In genomic region chr15:63016234-63016633, GRCh38 we compare ENCODE assay signal across 18 cellular contexts. TPM values are rescaled to one million over a fixed set of nuclear protein-coding genes. Genes with fewer than 3 reads are reported as not detected.
DNase-seq lines count a peak whose midpoint lies in the region; ATAC-seq and TF ChIP-seq lines count a peak whose summit lies in the region.
"Had no signal": no experiment of that assay in that cellular context is flagged by ENCODE, and none has a peak within 500 bp of the region (broad histone marks: within the 10 kb centered on the region; RNA-seq: fewer than 3 reads in every experiment).

No MANE protein-coding gene starts in this region.

- peak overlapping the region in 1 of 2 experiments; percentile 42 for H3K4ac ChIP-seq in mesenchymal stem cell (ENCODE audit: low read depth in 1 of 2, low read length in 2 of 2)

- no peak overlapping the region for H3K4me2 ChIP-seq in Loucy (ENCODE audit: low read depth, low read length, poor library complexity, severe bottlenecking)
- no peak overlapping the region for H3K4me2 ChIP-seq in mammary epithelial cell (ENCODE audit: insufficient read depth, low read depth, low read length)
- no peak overlapping the region for H3K4me2 ChIP-seq in mesenchymal stem cell (ENCODE audit: low read length, poor library complexity, severe bottlenecking)

- no peak for ATAC-seq in left colon
- ATAC-seq: effector memory CD8-positive, alpha-beta T cell had no signal

- H3K9ac ChIP-seq in Loucy (ENCODE audit: low read depth, low read length, poor library complexity, severe bottlenecking), result no peak overlapping the region
- H3K9ac ChIP-seq in mammary epithelial cell (ENCODE audit: insufficient read depth, low read length), result no peak overlapping the region
- peak overlapping the region; percentile 73 for H3K9ac ChIP-seq in mesenchymal stem cell (ENCODE audit: low read length)

- H2BK15ac ChIP-seq in mesenchymal stem cell (ENCODE audit: low read depth, poor library complexity, severe bottlenecking), result no peak overlapping the region

- no TSS peak for BruUV-seq in mammary epithelial cell (replicated peaks; lab: Mats Ljungman, UMichigan)

- in situ Hi-C loops in mammary epithelial cell (cut with MboI; ENCODE audit: low sequenced_read_pairs in 2 of 2), result no loop called here

- H4K20me1 ChIP-seq in Loucy (ENCODE audit: insufficient read depth, low read length, poor library complexity, severe bottlenecking) (no peaks in the 10 kb centered on the region), mammary epithelial cell (ENCODE audit: insufficient read depth, low read length) (no peaks in the 10 kb centered on the region)

- H2BK12ac ChIP-seq in mesenchymal stem cell (ENCODE audit: low read length in 2 of 2), result peak overlapping the region in 1 of 2 experiments; percentile 89

- H3K14ac ChIP-seq in mesenchymal stem cell (ENCODE audit: low read length in 2 of 2), result no peak overlapping the region

- H4K8ac ChIP-seq in mesenchymal stem cell (ENCODE audit: low read length), result no peak overlapping the region

- H3K27ac ChIP-seq in mammary epithelial cell (ENCODE audit: insufficient read depth, low read depth, low read length) (peak overlapping the region; percentile 35), mesenchymal stem cell (ENCODE audit: low read length, poor library complexity, severe bottlenecking) (no peak overlapping the region), tibial artery (peak overlapping the region; percentile 64 to 75)
- H3K27ac ChIP-seq: colonic mucosa, SJSA1 had no signal

- dilution Hi-C loops in mammary epithelial cell (cut with HindIII; ENCODE audit: low sequenced_read_pairs), result no loop called here

- DNase-seq in mammary epithelial cell, result no peak
- DNase-seq in mesenchymal stem cell, result peak; percentile 32
- DNase-seq in tibial artery, result no peak
- no peak for DNase-seq in SIG-M5 treated with dmso at 0.1 percent for 504 hours (lab: John Stamatoyannopoulos, UW; ENCODE audit: unreplicated experiment)
- DNase-seq in HUDEP-2 (lab: John Stamatoyannopoulos, UW; ENCODE audit: unreplicated experiment in 76 of 76), result no peak
- DNase-seq in left colon, result no peak
- DNase-seq: activated CD4-positive, CD25-positive, alpha-beta regulatory T cell treated with anti-CD3 and anti-CD28 coated beads, Interleukin-2, amount 50 U/mL, for 72 hours; activated naive CD4-positive, alpha-beta T cell; activated T-cell treated with anti-CD3 and anti-CD28 coated beads, Interleukin-2, amount 50 U/mL, for 1 hour; colonic mucosa; effector memory CD8-positive, alpha-beta T cell; H7; NCI-H1417; NCI-H2081; NCI-H446; stimulated activated CD4-positive, alpha-beta T cell treated with anti-CD3 and anti-CD28 coated beads, Interleukin-2, amount 100 ng/mL, for 48 hours had no signal

- H3K9me3 ChIP-seq in Loucy (ENCODE audit: insufficient read depth, low read depth, low read length) (no peaks in the 10 kb centered on the region), mammary epithelial cell (replicated peaks; ENCODE audit: insufficient read depth, low read length) (no peaks in the 10 kb centered on the region), mesenchymal stem cell (ENCODE audit: control insufficient read depth, low read length) (peaks cover 3% of the 10 kb centered on the region), tibial artery (no peaks in the 10 kb centered on the region)
- H3K9me3 ChIP-seq: colonic mucosa, SJSA1 had no signal

- H3K9me2 ChIP-seq in Loucy (replicated peaks; ENCODE audit: low read depth, low read length), result no peaks in the 10 kb centered on the region

- no peaks in the 10 kb centered on the region for H3F3A ChIP-seq in Loucy (ENCODE audit: low read depth)

- H3K23ac ChIP-seq in mesenchymal stem cell (ENCODE audit: low read length in 2 of 2), result no peak overlapping the region

- H2BK5ac ChIP-seq in mesenchymal stem cell (ENCODE audit: low read depth, low read length, poor library complexity, severe bottlenecking), result no peak overlapping the region

- no peak for TF ChIP-seq CTCF in Loucy (conservative IDR thresholded peaks at IDR 0.05; ENCODE audit: low read length)
- no peak for TF ChIP-seq CTCF in mammary epithelial cell (conservative IDR thresholded peaks at IDR 0.05 in 1 of 2, IDR thresholded peaks at IDR 0.05 in 1 of 2; ENCODE audit: extremely low read depth in 1 of 2, insufficient read depth in 1 of 2, low read depth in 1 of 2, low read length in 2 of 2)
- no peak for TF ChIP-seq CTCF in tibial artery (IDR thresholded peaks at IDR 0.05)

- peak overlapping the region; percentile 64; the same call in 1 of the 2 replicates for H2AFZ ChIP-seq in Loucy (ENCODE audit: low read length)
- H2AFZ ChIP-seq in mammary epithelial cell (ENCODE audit: low read depth, low read length), result peak overlapping the region; percentile 27
- no peak overlapping the region for H2AFZ ChIP-seq in mesenchymal stem cell (ENCODE audit: low read depth, low read length)

- no peak overlapping the region for H3K4me3 ChIP-seq in Loucy (ENCODE audit: low read length, poor library complexity, severe bottlenecking)
- no peak overlapping the region for H3K4me3 ChIP-seq in mammary epithelial cell (replicated peaks in 1 of 3; ENCODE audit: insufficient read depth in 1 of 3, low read depth in 2 of 3, low read length in 3 of 3)
- peak overlapping the region in 1 of 2 experiments; percentile 10 for H3K4me3 ChIP-seq in mesenchymal stem cell (ENCODE audit: insufficient read depth in 1 of 2, low read depth in 1 of 2, low read length in 2 of 2)
- no peak overlapping the region for H3K4me3 ChIP-seq in tibial artery
- H3K4me3 ChIP-seq: colonic mucosa, SJSA1 had no signal

- no peaks in the 10 kb centered on the region for H3K36me3 ChIP-seq in Loucy (ENCODE audit: insufficient read depth, low read length)
- no peaks in the 10 kb centered on the region for H3K36me3 ChIP-seq in mammary epithelial cell (ENCODE audit: insufficient read depth, low read length)
- H3K36me3 ChIP-seq in mesenchymal stem cell (ENCODE audit: control insufficient read depth in 1 of 2, insufficient read depth in 2 of 2, low read depth in 1 of 2, low read length in 2 of 2), result no peaks in the 10 kb centered on the region
- H3K36me3 ChIP-seq in tibial artery, result no peaks in the 10 kb centered on the region
- H3K36me3 ChIP-seq: colonic mucosa, SJSA1 had no signal

- intact Hi-C loops in mammary epithelial cell (cut with micrococcal nuclease), result loop anchor here (5.0 kb wide), 1 partner anchor 74 kb away; no protein-coding TSS in a partner anchor
- intact Hi-C loops in tibial artery (cut with DNase I; ENCODE audit: low total_unique reads), result no loop called here
- intact Hi-C loops in left colon (cut with DNase I, micrococcal nuclease), result no loop called here

- peak overlapping the region; percentile 25 to 74 for H3K18ac ChIP-seq in mesenchymal stem cell (ENCODE audit: low read depth in 1 of 2, low read length in 2 of 2)

- CTCF ChIA-PET in mammary epithelial cell (lab: Charles Lee; ENCODE audit: low non-redundant PET), result interaction anchor here (0.8 kb wide), 1 partner anchor 32 kb away, joined by 3 read pairs; no protein-coding TSS in a partner anchor

- H3K4me1 ChIP-seq in Loucy (ENCODE audit: insufficient read depth, low read length, poor library complexity, severe bottlenecking), result peaks cover 13% of the 10 kb centered on the region
- H3K4me1 ChIP-seq in mammary epithelial cell (ENCODE audit: insufficient read depth, low read length), result peaks cover 51% of the 10 kb centered on the region
- peaks cover 31% of the 10 kb centered on the region for H3K4me1 ChIP-seq in mesenchymal stem cell (ENCODE audit: control insufficient read depth, insufficient read depth, low read depth, low read length)
- peaks cover 0 to 48% (median 41%) of the 10 kb centered on the region in 4 donors for H3K4me1 ChIP-seq in tibial artery
- H3K4me1 ChIP-seq: colonic mucosa had no signal

- H2BK120ac ChIP-seq in mesenchymal stem cell (ENCODE audit: low read depth, low read length), result no peak overlapping the region

- H3K27me3 ChIP-seq in Loucy (ENCODE audit: insufficient read depth, low read length, poor library complexity, severe bottlenecking), result no peaks in the 10 kb centered on the region
- no peaks in the 10 kb centered on the region for H3K27me3 ChIP-seq in mammary epithelial cell (ENCODE audit: insufficient read depth, low read length)
- H3K27me3 ChIP-seq in mesenchymal stem cell (ENCODE audit: control insufficient read depth in 1 of 2, insufficient read depth in 1 of 2, low read length in 2 of 2), result no peaks in the 10 kb centered on the region
- no peaks in the 10 kb centered on the region for H3K27me3 ChIP-seq in tibial artery
- H3K27me3 ChIP-seq: colonic mucosa, SJSA1 had no signal

- peak overlapping the region; percentile 33 for H2AK5ac ChIP-seq in mesenchymal stem cell (ENCODE audit: low read length, severe bottlenecking)

- no peak overlapping the region for H4K91ac ChIP-seq in mesenchymal stem cell (ENCODE audit: low read length)

- no peaks in the 10 kb centered on the region for H3K79me1 ChIP-seq in mesenchymal stem cell (replicated peaks; ENCODE audit: low read length, poor library complexity, severe bottlenecking)

- H3K79me2 ChIP-seq in Loucy (ENCODE audit: insufficient read depth, low read length) (no peaks in the 10 kb centered on the region), mammary epithelial cell (ENCODE audit: insufficient read depth, low read length) (no peaks in the 10 kb centered on the region)

- 100% methylated on average over 2 of the region's 2 CpGs for WGBS in mammary epithelial cell (ENCODE audit: low coverage, missing lambda C conversion rate)
- WGBS in mesenchymal stem cell, result 100% methylated on average over 1 of the region's 2 CpGs

RNA-seq across cellular contexts. Expression of gene TPM1, which starts 26.3 kb away (rescaled TPM):
- total RNA-seq in mammary epithelial cell, result 1,000 to 10,000 TPM in 1 of 2 donors, 100 to 1,000 TPM in 1; 463 to 1,538 TPM
- polyA plus RNA-seq in mammary epithelial cell, result 241 TPM
- polyA minus RNA-seq in mammary epithelial cell, result 182 TPM
- 825 TPM for polyA plus RNA-seq in mesenchymal stem cell (2013, experiment 1 of 2)
- 826 TPM for polyA plus RNA-seq in mesenchymal stem cell (2013, experiment 2 of 2)
- total RNA-seq in left colon, result 100 to 1,000 TPM; 576 to 607 TPM
